Comparison of ENCODE assay signal across 8 cellular contexts in the genomic region with DNA sequence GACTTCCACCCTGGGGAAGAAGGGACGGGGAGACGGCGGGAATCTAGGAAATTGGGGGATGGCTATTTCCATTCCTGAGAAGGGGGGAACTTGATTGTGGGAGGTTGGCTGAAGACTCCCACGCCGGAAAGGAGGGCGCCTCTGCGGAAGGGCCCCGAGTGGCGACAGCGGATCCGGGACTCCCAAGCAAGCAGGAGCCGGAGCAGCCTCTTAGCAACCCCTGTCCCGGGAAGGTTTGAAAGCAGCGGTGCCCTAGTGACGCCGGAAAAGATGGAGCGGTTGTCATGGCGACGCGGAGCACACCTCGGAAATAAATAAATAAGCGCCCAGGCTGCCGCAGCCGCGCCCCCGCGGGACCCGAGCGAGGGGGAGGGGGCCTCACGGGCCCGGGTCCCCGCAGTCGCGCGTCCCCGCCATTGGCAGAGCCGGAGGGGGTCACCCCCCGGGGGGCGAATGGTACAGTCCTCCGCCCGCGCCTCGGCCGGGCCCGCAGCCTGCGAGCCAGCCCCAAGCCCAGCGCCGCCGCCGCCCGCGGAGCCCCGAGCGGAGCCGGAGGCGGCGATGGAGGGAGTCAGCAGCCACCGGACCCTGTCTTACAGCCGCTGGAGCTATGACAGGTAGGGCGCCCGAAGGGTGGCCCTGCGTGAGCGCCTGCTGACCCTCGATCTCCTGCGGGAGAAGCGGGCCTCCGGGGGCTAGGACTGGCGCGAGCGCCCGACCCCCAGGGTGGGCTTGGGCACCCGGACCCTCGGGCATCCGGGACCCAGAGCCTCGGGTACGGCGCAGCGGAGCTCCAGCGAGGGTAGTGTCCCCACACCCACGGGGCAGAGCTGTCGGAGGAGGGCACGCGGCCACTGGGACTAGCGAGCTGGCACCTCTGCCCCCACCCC. TPM values are rescaled to one million over a fixed set of nuclear protein-coding genes. Genes with fewer than 3 reads are reported as not detected.
DNase-seq lines count a peak whose midpoint lies in the region; ATAC-seq and TF ChIP-seq lines count a peak whose summit lies in the region.

No MANE protein-coding gene starts in this region.

- CTCF ChIA-PET in GM10248 (lab: Yijun Ruan, JAX) = interaction anchor here (0.8 to 6.6 kb wide), 4 partner anchors 9 to 81 kb away, joined by 3 to 39 read pairs (median 20); no protein-coding TSS in a partner anchor

- peak overlapping the region; percentile 75 for H3K27ac ChIP-seq in effector memory CD4-positive, alpha-beta T cell (ENCODE audit: insufficient read depth, low read length, poor library complexity, severe bottlenecking)
- H3K27ac ChIP-seq in lung (ENCODE audit: low read depth in 1 of 2, low read length in 1 of 2) = peak overlapping the region in 1 of 2 donors; percentile 85

- TF ChIP-seq CTCF in GM10248 (IDR thresholded peaks at IDR 0.05; ENCODE audit: control extremely low read depth, extremely low read depth, low read depth, missing control alignments) (no peak), lung (IDR thresholded peaks at IDR 0.05; ENCODE audit: control extremely low read depth, extremely low read depth) (no peak)

- H3K27me3 ChIP-seq in effector memory CD4-positive, alpha-beta T cell (replicated peaks; ENCODE audit: control insufficient read depth, insufficient read depth, low read length, poor library complexity, severe bottlenecking) = no peaks in the 10 kb centered on the region
- H3K27me3 ChIP-seq in lung (ENCODE audit: control insufficient read depth, insufficient read depth) = no peaks in the 10 kb centered on the region

- peak overlapping the region; percentile 81 for H3K4me3 ChIP-seq in effector memory CD4-positive, alpha-beta T cell (ENCODE audit: insufficient read depth, low read depth, low read length, poor library complexity, severe bottlenecking)
- H3K4me3 ChIP-seq in lung = peak overlapping the region; percentile 29

- H3K4me1 ChIP-seq in effector memory CD4-positive, alpha-beta T cell (ENCODE audit: control insufficient read depth, insufficient read depth, low read length, poor library complexity, severe bottlenecking) = peaks cover 4% of the 10 kb centered on the region
- peaks cover 0 to 3% of the 10 kb centered on the region in 2 donors for H3K4me1 ChIP-seq in lung (ENCODE audit: control insufficient read depth in 2 of 2, insufficient read depth in 2 of 2, low read length in 2 of 2)

- DNase-seq in GM10248 (ENCODE audit: extremely low spot score) (peak; percentile 54), NCI-H1694 (lab: John Stamatoyannopoulos, UW) (peak; percentile 4), lung (ENCODE audit: low spot score) (no peak), SW480 (ENCODE audit: low spot score) (no peak)
- DNase-seq in activated CD8-positive, alpha-beta memory T cell treated with anti-CD3 and anti-CD28 coated beads, Interleukin-2, amount 50 U/mL, for 1 hour (ENCODE audit: extremely low read depth) = peak; percentile 44
- DNase-seq in effector memory CD4-positive, alpha-beta T cell = peak; percentile 71 to 79 (median 73)
- peak; percentile 52 to 63 for DNase-seq in stimulated activated CD4-positive, alpha-beta T cell treated with anti-CD3 and anti-CD28 coated beads, Interleukin-4, amount 100 ng/mL, for 4 hours

- TF ChIP-seq POLR2A in GM18505 (IDR thresholded peaks at IDR 0.05; ENCODE audit: borderline replicate concordance, extremely low read depth, insufficient read depth, insufficient read length) = no peak

- no peaks in the 10 kb centered on the region for H3K9me3 ChIP-seq in effector memory CD4-positive, alpha-beta T cell (ENCODE audit: control insufficient read depth, low read length)
- no peaks in the 10 kb centered on the region for H3K9me3 ChIP-seq in lung (ENCODE audit: control insufficient read depth in 2 of 2, insufficient read depth in 1 of 2, low read length in 1 of 2)

- H3K36me3 ChIP-seq in effector memory CD4-positive, alpha-beta T cell (ENCODE audit: control insufficient read depth, insufficient read depth, low read length) = no peaks in the 10 kb centered on the region
- H3K36me3 ChIP-seq in lung (ENCODE audit: control insufficient read depth in 2 of 2, insufficient read depth in 2 of 2, low read length in 2 of 2) = no peaks in the 10 kb centered on the region

- ATAC-seq in lung (ENCODE audit: insufficient read depth, low FRiP score) (peak; percentile 75), GM18505 (IDR thresholded peaks at IDR 0.05; ENCODE audit: unreplicated experiment) (no peak)

- POLR2A ChIA-PET in GM10248 (lab: Yijun Ruan, JAX) = no interaction called here

- 1% methylated on average over 79 to 84 of the region's 84 CpGs for WGBS in lung, 2 donors

RNA-seq across cellular contexts. Expression of a gene that starts 31.9 kb away (rescaled TPM):
- total RNA-seq in lung = 100 to 1,000 TPM; 209 to 260 TPM
- 100 to 1,000 TPM; 166 to 471 TPM for polyA plus RNA-seq in lung

RNA-seq across cellular contexts. Expression of a gene that starts 53.7 kb away (rescaled TPM):
- not detected for total RNA-seq in lung
- polyA plus RNA-seq in lung = not detected

Comparison
In these comparisons a context has a peak if more than half of its experiments do, and no peak if none do; other contexts are left out.
1. DNase-seq: peak in GM10248 (single experiment), NCI-H1694 (single experiment), activated CD8-positive, alpha-beta memory T cell treated with anti-CD3 and anti-CD28 coated beads, Interleukin-2, amount 50 U/mL, for 1 hour (single experiment), effector memory CD4-positive, alpha-beta T cell (3 of 3) and stimulated activated CD4-positive, alpha-beta T cell treated with anti-CD3 and anti-CD28 coated beads, Interleukin-4, amount 100 ng/mL, for 4 hours (2 of 2); none in lung (single experiment) and SW480 (single experiment).